ENCODE assay signal across 8 cellular contexts in genomic region chr12:111396726-111397445, GRCh38. TPM values are rescaled to one million over a fixed set of nuclear protein-coding genes. Genes with fewer than 3 reads are reported as not detected.
A peak's percentile ranks its signal among the peaks of the same experiment; 100 is the strongest.
DNase-seq lines count a peak whose midpoint lies in the region; ATAC-seq and TF ChIP-seq lines count a peak whose summit lies in the region.

No MANE protein-coding gene starts in this region.

- H3K27ac Mint-ChIP-seq in activated T-helper 17 cell treated with anti-CD3 and anti-CD28 coated beads, Interleukin-2, amount 50 U/mL, for 72 hours: peak overlapping the region; percentile 81
- H3K27ac Mint-ChIP-seq in neural progenitor cell: no peak overlapping the region
- H3K27ac Mint-ChIP-seq in stimulated activated naive CD8-positive, alpha-beta T cell treated with anti-CD3 and anti-CD28 coated beads, Interleukin-15, amount 100 ng/mL, for 72 hours: peak overlapping the region; percentile 79 to 92

- H4K20me1 ChIP-seq in KMS-11 (ENCODE audit: insufficient read depth) (no peaks in the 10 kb centered on the region), neural progenitor cell (ENCODE audit: low read depth) (no peaks in the 10 kb centered on the region)

- H3F3A ChIP-seq in neural progenitor cell (ENCODE audit: low read depth): peaks cover 2% of the 10 kb centered on the region

- no peaks in the 10 kb centered on the region for H3K36me3 ChIP-seq in KMS-11 (ENCODE audit: insufficient read depth)
- no peaks in the 10 kb centered on the region for H3K36me3 ChIP-seq in neural progenitor cell

- H3K27ac ChIP-seq in KMS-11 (no peak overlapping the region), neural progenitor cell (no peak overlapping the region)

- H3K36me3 Mint-ChIP-seq in activated T-helper 17 cell treated with anti-CD3 and anti-CD28 coated beads, Interleukin-2, amount 50 U/mL, for 72 hours (ENCODE audit: low read depth): no peaks in the 10 kb centered on the region
- no peaks in the 10 kb centered on the region for H3K36me3 Mint-ChIP-seq in neural progenitor cell

- H3K9me3 Mint-ChIP-seq in activated T-helper 17 cell treated with anti-CD3 and anti-CD28 coated beads, Interleukin-2, amount 50 U/mL, for 72 hours: peaks cover 3% of the 10 kb centered on the region
- H3K9me3 Mint-ChIP-seq in neural progenitor cell: no peaks in the 10 kb centered on the region
- H3K9me3 Mint-ChIP-seq in stimulated activated naive CD8-positive, alpha-beta T cell treated with anti-CD3 and anti-CD28 coated beads, Interleukin-15, amount 100 ng/mL, for 72 hours: peaks cover 6 to 7% of the 10 kb centered on the region in 2 donors

- TF ChIP-seq CTCF in KMS-11 (conservative IDR thresholded peaks at IDR 0.05; ENCODE audit: low read depth, low read length) (peak; percentile 73), fibroblast of mammary gland (conservative IDR thresholded peaks at IDR 0.05; ENCODE audit: control insufficient read depth, insufficient read depth, low read depth, low read length) (peak; percentile 86), neural progenitor cell (IDR thresholded peaks at IDR 0.05) (peak; percentile 99)

- peaks cover 17% of the 10 kb centered on the region for H3K4me1 Mint-ChIP-seq in activated T-helper 17 cell treated with anti-CD3 and anti-CD28 coated beads, Interleukin-2, amount 50 U/mL, for 72 hours
- H3K4me1 Mint-ChIP-seq in neural progenitor cell: peaks cover 2% of the 10 kb centered on the region
- peaks cover 37% of the 10 kb centered on the region for H3K4me1 Mint-ChIP-seq in stimulated activated naive CD8-positive, alpha-beta T cell treated with anti-CD3 and anti-CD28 coated beads, Interleukin-15, amount 100 ng/mL, for 72 hours

- H3K4me2 ChIP-seq in KMS-11 (no peak overlapping the region), neural progenitor cell (no peak overlapping the region)

- no peak overlapping the region for H2AFZ ChIP-seq in KMS-11 (ENCODE audit: low read depth)
- H2AFZ ChIP-seq in neural progenitor cell (replicated peaks): peak overlapping the region; percentile 76

- no peak overlapping the region for H3K9ac ChIP-seq in KMS-11
- H3K9ac ChIP-seq in neural progenitor cell: no peak overlapping the region

- no peaks in the 10 kb centered on the region for H3K9me3 ChIP-seq in neural progenitor cell (ENCODE audit: low read depth)

- ATAC-seq in GM19468 (IDR thresholded peaks at IDR 0.05; ENCODE audit: extremely low read depth, unreplicated experiment): peak; percentile 41
- peak; percentile 79 for ATAC-seq in activated T-helper 17 cell treated with anti-CD3 and anti-CD28 coated beads, Interleukin-2, amount 50 U/mL, for 72 hours (replicated peaks)
- ATAC-seq in stimulated activated naive CD8-positive, alpha-beta T cell treated with anti-CD3 and anti-CD28 coated beads, Interleukin-15, amount 100 ng/mL, for 72 hours: peak; percentile 88

- H3K79me2 ChIP-seq in KMS-11 (ENCODE audit: insufficient read depth, low read depth) (no peaks in the 10 kb centered on the region), neural progenitor cell (ENCODE audit: low read depth) (no peaks in the 10 kb centered on the region)

- peaks cover 3% of the 10 kb centered on the region for H3K27me3 Mint-ChIP-seq in activated T-helper 17 cell treated with anti-CD3 and anti-CD28 coated beads, Interleukin-2, amount 50 U/mL, for 72 hours
- H3K27me3 Mint-ChIP-seq in neural progenitor cell (ENCODE audit: insufficient read depth, low read depth): peaks cover 12% of the 10 kb centered on the region
- H3K27me3 Mint-ChIP-seq in stimulated activated naive CD8-positive, alpha-beta T cell treated with anti-CD3 and anti-CD28 coated beads, Interleukin-15, amount 100 ng/mL, for 72 hours: no peaks in the 10 kb centered on the region

- H3K4me3 ChIP-seq in KMS-11 (IDR thresholded peaks at IDR 0.05; ENCODE audit: insufficient read depth, low read depth, low read length) (no peak overlapping the region), fibroblast of mammary gland (ENCODE audit: control insufficient read depth, low read depth, low read length) (peak overlapping the region; percentile 42), neural progenitor cell (no peak overlapping the region)

- H3K27me3 ChIP-seq in KMS-11 (ENCODE audit: insufficient read depth, low read depth): no peaks in the 10 kb centered on the region
- no peaks in the 10 kb centered on the region for H3K27me3 ChIP-seq in neural progenitor cell

- H3K4me3 Mint-ChIP-seq in activated T-helper 17 cell treated with anti-CD3 and anti-CD28 coated beads, Interleukin-2, amount 50 U/mL, for 72 hours: peak overlapping the region; percentile 76
- H3K4me3 Mint-ChIP-seq in neural progenitor cell: no peak overlapping the region
- peak overlapping the region; percentile 89 to 95 for H3K4me3 Mint-ChIP-seq in stimulated activated naive CD8-positive, alpha-beta T cell treated with anti-CD3 and anti-CD28 coated beads, Interleukin-15, amount 100 ng/mL, for 72 hours

- H3K4me1 ChIP-seq in KMS-11 (ENCODE audit: low read depth, poor library complexity, severe bottlenecking) (peaks cover under 1% of the 10 kb centered on the region), neural progenitor cell (no peaks in the 10 kb centered on the region)

- DNase-seq in CD1c-positive myeloid dendritic cell (ENCODE audit: extremely low spot score) (peak; percentile 91), RPMI7951 (ENCODE audit: low read depth) (peak; percentile 95), fibroblast of mammary gland (ENCODE audit: low read depth) (peak; percentile 74), neural progenitor cell (ENCODE audit: low spot score) (peak; percentile 91)
- DNase-seq in stimulated activated naive CD8-positive, alpha-beta T cell treated with anti-CD3 and anti-CD28 coated beads, Interleukin-15, amount 100 ng/mL, for 72 hours: peak; percentile 87 to 90

RNA-seq across cellular contexts. Expression of gene SH2B3, which starts 8.8 kb away (rescaled TPM):
- total RNA-seq in RPMI7951 (2014; rRNA removed; shearing (Covaris generic)): 99.7 and 105 TPM in 2 replicates
- total RNA-seq in activated T-helper 17 cell treated with anti-CD3 and anti-CD28 coated beads, Interleukin-2, amount 50 U/mL, for 72 hours: 10 to 100 TPM in 1 of 2 donors, 1 to 10 TPM in 1; 8.5 to 12.1 TPM
- 2.8 and 5.7 TPM in 2 replicates for total RNA-seq in neural progenitor cell (ENCODE audit: low replicate concordance)

RNA-seq across cellular contexts. Expression of gene PHETA1, which starts 28.0 kb away (rescaled TPM):
- total RNA-seq in RPMI7951 (2014; rRNA removed; shearing (Covaris generic)): 2.3 and 6.8 TPM in 2 replicates
- total RNA-seq in activated T-helper 17 cell treated with anti-CD3 and anti-CD28 coated beads, Interleukin-2, amount 50 U/mL, for 72 hours: 1 to 10 TPM; 1.1 to 1.2 TPM
- 1.5 and 12.8 TPM in 2 replicates for total RNA-seq in neural progenitor cell (ENCODE audit: low replicate concordance)
